ENCODE assay signal across 15 cellular contexts in genomic region chr22:47089796-47090460, GRCh38.
DNase-seq lines count a peak whose midpoint lies in the region; TF ChIP-seq lines count a peak whose summit lies in the region.
"Had no signal": no experiment of that assay in that cellular context is flagged by ENCODE, and none has a peak within 500 bp of the region (broad histone marks: within the 10 kb centered on the region; RNA-seq: fewer than 3 reads in every experiment).

No MANE protein-coding gene starts in this region.

- H3K27me3 ChIP-seq in dorsolateral prefrontal cortex (no peaks in the 10 kb centered on the region), suprapubic skin (no peaks in the 10 kb centered on the region)

- peaks cover 20% of the 10 kb centered on the region for H3K4me1 ChIP-seq in suprapubic skin

- CTCF ChIA-PET in activated CD4-positive, alpha-beta T cell treated with anti-CD3 and anti-CD28 coated beads, Interleukin-2, amount 10 ng/mL, durations not matched to agents 7 days and 5 days (lab: Charles Lee): no interaction called here

- no peaks in the 10 kb centered on the region for H3K36me3 ChIP-seq in suprapubic skin
- H3K36me3 ChIP-seq: thoracic aorta had no signal

- peaks cover 5% of the 10 kb centered on the region for H3K9me3 ChIP-seq in suprapubic skin
- H3K9me3 ChIP-seq: thoracic aorta had no signal

- no peak for TF ChIP-seq POLR2A in suprapubic skin (IDR thresholded peaks at IDR 0.05)

- no peak for TF ChIP-seq EP300 in suprapubic skin (IDR thresholded peaks at IDR 0.05)

- no peaks in the 10 kb centered on the region for H3K27me3 Mint-ChIP-seq in activated T-cell treated with anti-CD3 and anti-CD28 coated beads, Interleukin-2, amount 50 U/mL, for 24 hours
- H3K27me3 Mint-ChIP-seq in mesothelial cell of epicardium (ENCODE audit: low read depth): no peaks in the 10 kb centered on the region
- no peaks in the 10 kb centered on the region for H3K27me3 Mint-ChIP-seq in activated CD4-positive, alpha-beta T cell treated with anti-CD3 and anti-CD28 coated beads, Interleukin-2, amount 10 ng/mL, durations not matched to agents 7 days and 5 days

- H3K4me3 ChIP-seq in dorsolateral prefrontal cortex (peak overlapping the region in 35 of 59 donors; percentile 14 to 52 (median 37)), suprapubic skin (peak overlapping the region; percentile 37)

- H3K4me1 Mint-ChIP-seq in activated T-cell treated with anti-CD3 and anti-CD28 coated beads, Interleukin-2, amount 50 U/mL, for 24 hours (ENCODE audit: low read depth): peaks cover 59% of the 10 kb centered on the region
- peaks cover 26% of the 10 kb centered on the region for H3K4me1 Mint-ChIP-seq in mesothelial cell of epicardium
- H3K4me1 Mint-ChIP-seq in activated CD4-positive, alpha-beta T cell treated with anti-CD3 and anti-CD28 coated beads, Interleukin-2, amount 10 ng/mL, durations not matched to agents 7 days and 5 days: peaks cover 11% of the 10 kb centered on the region

- no peak overlapping the region for H3K4me3 Mint-ChIP-seq in activated T-cell treated with anti-CD3 and anti-CD28 coated beads, Interleukin-2, amount 50 U/mL, for 24 hours
- H3K4me3 Mint-ChIP-seq in mesothelial cell of epicardium: peak overlapping the region; percentile 72
- H3K4me3 Mint-ChIP-seq in activated CD4-positive, alpha-beta T cell treated with anti-CD3 and anti-CD28 coated beads, Interleukin-2, amount 10 ng/mL, durations not matched to agents 7 days and 5 days: no peak overlapping the region

- no peak overlapping the region for H3K27ac ChIP-seq in dorsolateral prefrontal cortex
- no peak overlapping the region for H3K27ac ChIP-seq in suprapubic skin
- H3K27ac ChIP-seq: thoracic aorta had no signal

- no peak for TF ChIP-seq CTCF in dorsolateral prefrontal cortex (IDR thresholded peaks at IDR 0.05 in 54 of 56, conservative IDR thresholded peaks at IDR 0.05 in 2 of 56; ENCODE audit: low read depth in 1 of 56, partially characterized antibody in 56 of 56)
- TF ChIP-seq CTCF in mesothelial cell of epicardium (IDR thresholded peaks at IDR 0.05; ENCODE audit: unreplicated experiment): no peak
- no peak for TF ChIP-seq CTCF in suprapubic skin (IDR thresholded peaks at IDR 0.05)

- peak overlapping the region; percentile 4 for H3K27ac Mint-ChIP-seq in activated T-cell treated with anti-CD3 and anti-CD28 coated beads, Interleukin-2, amount 50 U/mL, for 24 hours
- H3K27ac Mint-ChIP-seq in mesothelial cell of epicardium: no peak overlapping the region
- no peak overlapping the region for H3K27ac Mint-ChIP-seq in activated CD4-positive, alpha-beta T cell treated with anti-CD3 and anti-CD28 coated beads, Interleukin-2, amount 10 ng/mL, durations not matched to agents 7 days and 5 days

- no peak for DNase-seq in activated T-cell treated with anti-CD3 and anti-CD28 coated beads, Interleukin-2, amount 50 U/mL, for 24 hours
- no peak for DNase-seq in activated T-cell treated with anti-CD3 and anti-CD28 coated beads, Interleukin-2, amount 50 U/mL, for 1 hour
- DNase-seq in dorsolateral prefrontal cortex (no peak), mesothelial cell of epicardium (ENCODE audit: low spot score in 2 of 2, unreplicated experiment in 2 of 2) (no peak), suprapubic skin (ENCODE audit: low spot score in 2 of 2) (peak in 1 of 2 donors; percentile 65)
- DNase-seq in activated CD4-positive, alpha-beta T cell treated with anti-CD3 and anti-CD28 coated beads, Interleukin-2, amount 10 ng/mL, durations not matched to agents 7 days and 5 days: no peak
- DNase-seq in activated CD4-positive, alpha-beta T cell treated with anti-CD3 and anti-CD28 coated beads, Interleukin-2, amount 50 U/mL, for 4 hours: no peak
- no peak for DNase-seq in stimulated activated CD4-positive, alpha-beta T cell treated with anti-CD3 and anti-CD28 coated beads, Interleukin-2, amount 100 ng/mL, for 24 hours
- DNase-seq: activated CD4-positive, alpha-beta T cell treated with anti-CD3 and anti-CD28 coated beads for 4 hours; activated gamma-delta T cell; cortex of kidney; DMS153; HCEC 1CT; left ventricle myocardium superior had no signal

- WGBS in suprapubic skin: 85% methylated on average over 17 of the region's 21 CpGs

- POLR2A ChIA-PET in activated CD4-positive, alpha-beta T cell treated with anti-CD3 and anti-CD28 coated beads, Interleukin-2, amount 10 ng/mL, durations not matched to agents 7 days and 5 days (lab: Charles Lee): no interaction called here

- peaks cover 27% of the 10 kb centered on the region for H3K36me3 Mint-ChIP-seq in activated T-cell treated with anti-CD3 and anti-CD28 coated beads, Interleukin-2, amount 50 U/mL, for 24 hours (ENCODE audit: low read depth)
- peaks cover 8% of the 10 kb centered on the region for H3K36me3 Mint-ChIP-seq in mesothelial cell of epicardium
- peaks cover 18% of the 10 kb centered on the region for H3K36me3 Mint-ChIP-seq in activated CD4-positive, alpha-beta T cell treated with anti-CD3 and anti-CD28 coated beads, Interleukin-2, amount 10 ng/mL, durations not matched to agents 7 days and 5 days (ENCODE audit: low read depth)

- intact Hi-C loops in dorsolateral prefrontal cortex (cut with DNase I): no loop called here

- peaks cover 4% of the 10 kb centered on the region for H3K9me3 Mint-ChIP-seq in activated T-cell treated with anti-CD3 and anti-CD28 coated beads, Interleukin-2, amount 50 U/mL, for 24 hours
- H3K9me3 Mint-ChIP-seq in mesothelial cell of epicardium: peaks cover 11% of the 10 kb centered on the region
- peaks cover 21% of the 10 kb centered on the region for H3K9me3 Mint-ChIP-seq in activated CD4-positive, alpha-beta T cell treated with anti-CD3 and anti-CD28 coated beads, Interleukin-2, amount 10 ng/mL, durations not matched to agents 7 days and 5 days
